ENCODE assay signal across 8 cellular contexts in the genomic region with DNA sequence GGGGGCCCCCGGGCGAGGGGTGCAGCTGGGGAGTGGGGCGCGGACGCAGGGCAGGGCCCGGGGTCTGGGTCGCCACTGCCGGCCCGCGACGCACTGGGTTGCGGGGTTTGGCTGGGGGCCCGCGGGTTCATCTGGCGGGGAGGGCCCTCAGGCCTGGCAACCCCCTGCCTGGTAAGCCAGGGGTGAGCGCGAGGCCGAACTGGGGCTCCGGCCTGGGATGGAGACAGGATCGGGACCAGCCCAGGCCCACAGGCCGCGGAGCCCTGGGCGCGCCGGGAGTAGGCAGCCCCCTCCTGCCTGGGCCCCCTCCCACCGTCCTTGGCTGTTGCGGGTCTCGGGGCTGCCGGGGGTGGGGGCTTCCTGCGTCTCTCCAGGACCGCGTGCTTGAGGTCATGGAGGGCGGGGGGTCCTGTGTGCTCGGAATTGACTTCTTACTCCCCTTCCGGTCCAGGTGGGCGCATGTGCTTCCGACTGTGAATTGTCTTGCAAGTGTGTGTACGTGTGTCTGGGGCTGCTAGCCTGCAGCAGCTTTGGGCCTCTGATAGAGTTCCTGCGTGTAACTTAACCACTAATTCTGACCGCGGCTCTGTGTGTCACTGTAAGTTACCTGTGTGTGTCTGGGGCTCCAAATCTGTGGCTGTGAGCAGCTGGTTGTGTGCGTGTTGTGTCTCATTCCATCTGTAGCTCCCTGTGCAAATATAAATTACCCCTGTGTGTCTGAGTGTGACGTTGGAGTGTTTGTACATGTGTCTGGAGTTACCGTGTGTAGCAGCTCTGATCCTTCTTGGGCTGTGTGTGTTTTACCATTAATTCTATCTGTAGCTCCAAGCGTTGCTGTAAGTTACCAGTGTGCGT. TPM values are rescaled to one million over a fixed set of nuclear protein-coding genes. Genes with fewer than 3 reads are reported as not detected.
A peak's percentile ranks its signal among the peaks of the same experiment; 100 is the strongest.
DNase-seq lines count a peak whose midpoint lies in the region; ATAC-seq and TF ChIP-seq lines count a peak whose summit lies in the region.

No MANE protein-coding gene starts in this region.

- H3K4me1 ChIP-seq in SJCRH30, result no peaks in the 10 kb centered on the region
- peaks cover 7% of the 10 kb centered on the region for H3K4me1 ChIP-seq in right cardiac atrium (ENCODE audit: control insufficient read depth, insufficient read depth, low read length)
- peaks cover 0 to 50% (median 38%) of the 10 kb centered on the region in 4 donors for H3K4me1 ChIP-seq in sigmoid colon

- TF ChIP-seq EP300 in sigmoid colon (IDR thresholded peaks at IDR 0.05), result no peak

- H3K9me3 ChIP-seq in SJCRH30 (replicated peaks), result no peaks in the 10 kb centered on the region
- no peaks in the 10 kb centered on the region for H3K9me3 ChIP-seq in right cardiac atrium (ENCODE audit: control insufficient read depth, low read length)
- no peaks in the 10 kb centered on the region for H3K9me3 ChIP-seq in sigmoid colon

- H3K27me3 ChIP-seq in SJCRH30 (no peaks in the 10 kb centered on the region), right cardiac atrium (ENCODE audit: control insufficient read depth, insufficient read depth) (no peaks in the 10 kb centered on the region), sigmoid colon (no peaks in the 10 kb centered on the region)

- no peaks in the 10 kb centered on the region for H3K27me3 Mint-ChIP-seq in activated naive CD8-positive, alpha-beta T cell treated with anti-CD3 and anti-CD28 coated beads, Interleukin-2, amount 10 ng/mL, durations not matched to agents 7 days and 5 days

- H3K27ac ChIP-seq in SJCRH30 (peak overlapping the region; percentile 56; the same call in 1 of the 2 replicates), right cardiac atrium (ENCODE audit: low read length) (peak overlapping the region; percentile 50), sigmoid colon (peak overlapping the region; percentile 97 to 100 (median 99))

- H3K4me3 Mint-ChIP-seq in activated naive CD8-positive, alpha-beta T cell treated with anti-CD3 and anti-CD28 coated beads, Interleukin-2, amount 10 ng/mL, durations not matched to agents 7 days and 5 days, result peak overlapping the region; percentile 90

- TF ChIP-seq POLR2A in sigmoid colon (IDR thresholded peaks at IDR 0.05), result no peak

- POLR2A ChIA-PET in activated naive CD8-positive, alpha-beta T cell treated with anti-CD3 and anti-CD28 coated beads, Interleukin-2, amount 10 ng/mL, durations not matched to agents 7 days and 5 days (lab: Charles Lee), result interaction anchor here (0.7 to 4.0 kb wide), 8 partner anchors 8 to 37 kb away, joined by 3 to 21 read pairs (median 5); a partner anchor contains a TSS

- H3K9me3 Mint-ChIP-seq in activated naive CD8-positive, alpha-beta T cell treated with anti-CD3 and anti-CD28 coated beads, Interleukin-2, amount 10 ng/mL, durations not matched to agents 7 days and 5 days, result no peaks in the 10 kb centered on the region

- peak; percentile 13 for ATAC-seq in HG02852 (IDR thresholded peaks at IDR 0.05; ENCODE audit: unreplicated experiment)
- ATAC-seq in activated naive CD8-positive, alpha-beta T cell treated with anti-CD3 and anti-CD28 coated beads, Interleukin-2, amount 10 ng/mL, durations not matched to agents 7 days and 5 days (ENCODE audit: low read depth), result peak; percentile 24
- peak; percentile 1 to 3 for ATAC-seq in right cardiac atrium
- ATAC-seq in GM21576 (IDR thresholded peaks at IDR 0.05; ENCODE audit: unreplicated experiment), result no peak

- peaks cover 8% of the 10 kb centered on the region; the same call in 1 of the 2 replicates for H3K36me3 ChIP-seq in SJCRH30
- H3K36me3 ChIP-seq in sigmoid colon, result peaks cover 0 to 6% (median 0%) of the 10 kb centered on the region in 4 donors

- peaks cover 57% of the 10 kb centered on the region for H3K4me1 Mint-ChIP-seq in activated naive CD8-positive, alpha-beta T cell treated with anti-CD3 and anti-CD28 coated beads, Interleukin-2, amount 10 ng/mL, durations not matched to agents 7 days and 5 days

- peak; percentile 52 for DNase-seq in DMS79 treated with DMSO at 0.1 percent for 48 hours (lab: John Stamatoyannopoulos, UW)
- peak; percentile 34 to 39 for DNase-seq in SJCRH30
- peak; percentile 64 for DNase-seq in activated naive CD8-positive, alpha-beta T cell treated with anti-CD3 and anti-CD28 coated beads, Interleukin-2, amount 10 ng/mL, durations not matched to agents 7 days and 5 days
- DNase-seq in right cardiac atrium, result peak in 2 of 3 donors; percentile 70 to 78
- DNase-seq in sigmoid colon, result no peak
- DNase-seq in DMS114 treated with DMSO at 0.1 percent for 48 hours (lab: John Stamatoyannopoulos, UW; ENCODE audit: unreplicated experiment), result no peak

- peaks cover 25% of the 10 kb centered on the region for H3K36me3 Mint-ChIP-seq in activated naive CD8-positive, alpha-beta T cell treated with anti-CD3 and anti-CD28 coated beads, Interleukin-2, amount 10 ng/mL, durations not matched to agents 7 days and 5 days

- peak overlapping the region; percentile 95 for H3K27ac Mint-ChIP-seq in activated naive CD8-positive, alpha-beta T cell treated with anti-CD3 and anti-CD28 coated beads, Interleukin-2, amount 10 ng/mL, durations not matched to agents 7 days and 5 days

- intact Hi-C loops in right cardiac atrium (cut with DNase I), result no loop called here
- intact Hi-C loops in sigmoid colon (cut with DNase I), result no loop called here

- H3K4me3 ChIP-seq in SJCRH30 (peak overlapping the region; percentile 65), right cardiac atrium (ENCODE audit: low read length) (peak overlapping the region; percentile 99), sigmoid colon (peak overlapping the region; percentile 83 to 99 (median 85))

- 2% methylated on average over 46 of the region's 46 CpGs for WGBS in right cardiac atrium
- 1% methylated on average over 46 of the region's 46 CpGs for WGBS in sigmoid colon, 2 donors

- TF ChIP-seq CTCF in sigmoid colon (IDR thresholded peaks at IDR 0.05), result no peak

RNA-seq across cellular contexts. Expression of a gene that starts 0.8 kb away (rescaled TPM):
- 45.5 and 49.4 TPM in 2 replicates for total RNA-seq in SJCRH30 (2014; rRNA removed; shearing (Covaris generic))
- total RNA-seq in activated naive CD8-positive, alpha-beta T cell treated with anti-CD3 and anti-CD28 coated beads, Interleukin-2, amount 10 ng/mL, durations not matched to agents 7 days and 5 days, result 100 to 1,000 TPM; 173 to 187 TPM
- total RNA-seq in right cardiac atrium, result 10 to 100 TPM; 27.9 to 37.4 (median 32.7) TPM
- 32.0 TPM for polyA plus RNA-seq in right cardiac atrium
- 10 to 100 TPM; 27.1 to 58.9 (median 43.0) TPM for total RNA-seq in sigmoid colon
- 10 to 100 TPM in 2 of 3 donors, 1 to 10 TPM in 1; 5.1 to 41.1 (median 12.0) TPM for polyA plus RNA-seq in sigmoid colon

RNA-seq across cellular contexts. Expression of a gene that starts 29.4 kb away (rescaled TPM):
- 1.2 and 2.3 TPM in 2 replicates for total RNA-seq in SJCRH30 (2014; rRNA removed; shearing (Covaris generic))
- total RNA-seq in activated naive CD8-positive, alpha-beta T cell treated with anti-CD3 and anti-CD28 coated beads, Interleukin-2, amount 10 ng/mL, durations not matched to agents 7 days and 5 days, result 1 to 10 TPM in 1 of 2 experiments, under 1 TPM in 1; 0.85 to 1.2 TPM
- 100 to 1,000 TPM in 1 of 4 donors, 10 to 100 TPM in 3; 74.3 to 134 (median 87.1) TPM for total RNA-seq in right cardiac atrium
- 89.1 TPM for polyA plus RNA-seq in right cardiac atrium
- 10 to 100 TPM in 1 of 4 donors, 1 to 10 TPM in 3; 3.0 to 10.0 (median 6.6) TPM for total RNA-seq in sigmoid colon
- polyA plus RNA-seq in sigmoid colon, result 1 to 10 TPM; 4.5 to 9.6 (median 4.9) TPM

RNA-seq across cellular contexts. Expression of a gene that starts 36.8 kb away (rescaled TPM):
- 1.6 and 2.1 TPM in 2 replicates for total RNA-seq in SJCRH30 (2014; rRNA removed; shearing (Covaris generic))
- total RNA-seq in activated naive CD8-positive, alpha-beta T cell treated with anti-CD3 and anti-CD28 coated beads, Interleukin-2, amount 10 ng/mL, durations not matched to agents 7 days and 5 days, result 10 to 100 TPM; 21.4 to 24.9 TPM
- total RNA-seq in right cardiac atrium (1 to 10 TPM; 3.3 to 5.1 (median 4.3) TPM), sigmoid colon (1 to 10 TPM; 3.1 to 6.4 (median 4.2) TPM)
- polyA plus RNA-seq in right cardiac atrium (1.1 TPM), sigmoid colon (1 to 10 TPM; 1.4 to 3.0 (median 1.8) TPM)

RNA-seq across cellular contexts. Expression of a gene that starts 40.6 kb away (rescaled TPM):
- total RNA-seq in SJCRH30 (2014; rRNA removed; shearing (Covaris generic)), result not detected in 2 replicates
- total RNA-seq in activated naive CD8-positive, alpha-beta T cell treated with anti-CD3 and anti-CD28 coated beads, Interleukin-2, amount 10 ng/mL, durations not matched to agents 7 days and 5 days, result under 1 TPM in 1 of 2 experiments, not detected in 1; 0.20 TPM
- 1 to 10 TPM; 3.9 to 7.0 (median 5.0) TPM for total RNA-seq in right cardiac atrium
- polyA plus RNA-seq in right cardiac atrium, result 1.5 TPM
- total RNA-seq in sigmoid colon, result under 1 TPM in 3 of 4 donors, not detected in 1; 0.36 to 0.95 (median 0.66) TPM
- polyA plus RNA-seq in sigmoid colon, result 1 to 10 TPM in 1 of 3 donors, under 1 TPM in 1, not detected in 1; 0.61 to 1.8 TPM

Comparison
In these comparisons a context has a peak if more than half of its experiments do, and no peak if none do; other contexts are left out.
1. DNase-seq: peak in DMS79 treated with DMSO at 0.1 percent for 48 hours (single experiment), SJCRH30 (2 of 2), activated naive CD8-positive, alpha-beta T cell treated with anti-CD3 and anti-CD28 coated beads, Interleukin-2, amount 10 ng/mL, durations not matched to agents 7 days and 5 days (single experiment) and right cardiac atrium (2 of 3); none in sigmoid colon (single experiment) and DMS114 treated with DMSO at 0.1 percent for 48 hours (single experiment).
2. RNA of a gene that starts 29.4 kb away (total RNA-seq): 74.3 to 134 TPM in right cardiac atrium; 3.0 to 10.0 TPM in sigmoid colon, 1.2 to 2.3 TPM in SJCRH30 and 0.85 to 1.2 TPM in activated naive CD8-positive, alpha-beta T cell treated with anti-CD3 and anti-CD28 coated beads, Interleukin-2, amount 10 ng/mL, durations not matched to agents 7 days and 5 days; every median in the first group is over 4 times any median in the second.
3. Peak in every context shown above with its lines, with median percentiles within 50 percentile points of each other: H3K27ac ChIP-seq and H3K4me3 ChIP-seq.